ENCODE assay signal across 8 cellular contexts in the genomic region with DNA sequence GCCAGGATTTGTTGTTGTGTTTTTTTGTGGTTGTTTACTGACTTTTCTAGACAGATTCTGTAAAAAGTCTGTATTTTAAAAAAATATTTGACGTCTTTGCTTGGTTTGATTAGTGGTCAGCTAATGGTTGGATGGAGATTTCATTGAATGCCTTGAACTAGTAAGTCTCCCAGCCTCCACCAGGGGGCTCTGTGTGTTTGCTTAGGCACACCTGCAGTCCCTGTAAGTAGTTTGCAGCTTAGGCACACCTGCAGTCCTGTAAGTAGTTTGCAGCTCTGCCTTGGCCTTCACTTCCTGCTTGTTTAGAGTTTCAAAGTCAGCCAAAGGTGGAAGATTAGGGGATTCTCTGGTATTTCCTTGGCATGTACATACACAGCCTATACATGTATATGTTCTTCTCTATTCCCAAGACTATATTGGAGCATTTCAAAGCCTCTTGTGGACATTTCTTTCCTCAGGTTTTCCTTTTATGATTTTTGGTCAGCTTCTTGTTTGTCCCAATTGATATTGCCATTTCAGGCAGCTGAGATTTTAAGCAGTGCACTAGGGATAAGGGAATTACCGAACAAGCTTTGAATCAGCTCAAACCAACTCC.
DNase-seq lines count a peak whose midpoint lies in the region; ATAC-seq and TF ChIP-seq lines count a peak whose summit lies in the region.

No MANE protein-coding gene starts in this region.

- no peak overlapping the region for H3K27ac ChIP-seq in caudate nucleus (ENCODE audit: low read depth, low read length)
- no peak overlapping the region for H3K27ac ChIP-seq in left lung

- peak; percentile 99 for ATAC-seq in WTC11
- ATAC-seq in left lung = peak; percentile 63

- no peaks in the 10 kb centered on the region for H3K27me3 ChIP-seq in left lung

- no peak overlapping the region for H3K4me3 Mint-ChIP-seq in WTC11

- H3K4me1 ChIP-seq in left lung = peaks cover 0 to 3% of the 10 kb centered on the region in 2 donors

- POLR2A ChIA-PET in WTC11 (lab: Charles Lee) = interaction anchor here (0.8 kb wide), 1 partner anchor 107 kb away, joined by 5 read pairs; no protein-coding TSS in a partner anchor

- peak overlapping the region; percentile 71; the same call in 1 of the 2 replicates for H3K27ac Mint-ChIP-seq in WTC11

- no peaks in the 10 kb centered on the region for H3K9me3 ChIP-seq in left lung

- no peaks in the 10 kb centered on the region for H3K27me3 Mint-ChIP-seq in WTC11 (ENCODE audit: low read depth)

- TF ChIP-seq CTCF in WTC11 (IDR thresholded peaks at IDR 0.05) (peak; percentile 72), left lung (IDR thresholded peaks at IDR 0.05) (peak; percentile 50 to 66)

- H3K36me3 Mint-ChIP-seq in WTC11 = peaks cover 4% of the 10 kb centered on the region; the same call in 1 of the 2 replicates

- peaks cover 4% of the 10 kb centered on the region for H3K9me3 Mint-ChIP-seq in WTC11

- peaks cover 7% of the 10 kb centered on the region for H3K4me1 Mint-ChIP-seq in WTC11

- H3K4me3 ChIP-seq in left lung = no peak overlapping the region

- no peaks in the 10 kb centered on the region for H3K36me3 ChIP-seq in left lung

- CTCF ChIA-PET in WTC11 (lab: Charles Lee) = interaction anchor here (0.6 to 3.4 kb wide), 49 partner anchors 9 to 298 kb away, joined by 3 to 108 read pairs (median 5); partner anchors contain the start of gene CCSER2

- intact Hi-C loops in left lung (cut with DNase I) = no loop called here

- DNase-seq in DMS 273 (lab: John Stamatoyannopoulos, UW; ENCODE audit: unreplicated experiment) (peak; percentile 56), DMS 273 treated with DMSO at 0.1 percent for 48 hours (lab: John Stamatoyannopoulos, UW) (no peak), HCEC 1CT (peak; percentile 60), LoVo (ENCODE audit: low spot score) (peak; percentile 75), WTC11 (ENCODE audit: low spot score) (peak; percentile 89), caudate nucleus (lab: John Stamatoyannopoulos, UW) (peak in 35 of 61 donors; percentile 1 to 67 (median 17)), left lung (peak in 1 of 2 donors; percentile 39)
- DNase-seq in stimulated activated CD8-positive, alpha-beta memory T cell treated with anti-CD3 and anti-CD28 coated beads, Interleukin-15, amount 100 ng/mL, for 48 hours (ENCODE audit: low read depth in 2 of 2) = peak; percentile 28 to 32

TF ChIP-seq in WTC11, 78 proteins besides CTCF, POLR2A, EP300 and RAD21:
- TF ChIP-seq, protein P1, sequence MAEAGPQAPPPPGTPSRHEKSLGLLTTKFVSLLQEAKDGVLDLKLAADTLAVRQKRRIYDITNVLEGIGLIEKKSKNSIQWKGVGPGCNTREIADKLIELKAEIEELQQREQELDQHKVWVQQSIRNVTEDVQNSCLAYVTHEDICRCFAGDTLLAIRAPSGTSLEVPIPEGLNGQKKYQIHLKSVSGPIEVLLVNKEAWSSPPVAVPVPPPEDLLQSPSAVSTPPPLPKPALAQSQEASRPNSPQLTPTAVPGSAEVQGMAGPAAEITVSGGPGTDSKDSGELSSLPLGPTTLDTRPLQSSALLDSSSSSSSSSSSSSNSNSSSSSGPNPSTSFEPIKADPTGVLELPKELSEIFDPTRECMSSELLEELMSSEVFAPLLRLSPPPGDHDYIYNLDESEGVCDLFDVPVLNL (CRISPR knock-in tag; IDR thresholded peaks at IDR 0.05; ENCODE audit: borderline replicate concordance, low read depth) = no peak
- TF ChIP-seq NR3C1 (CRISPR knock-in tag; conservative IDR thresholded peaks at IDR 0.05; ENCODE audit: low read depth) (no peak), ELF4 (CRISPR knock-in tag; IDR thresholded peaks at IDR 0.05; ENCODE audit: low read depth) (no peak), TP53 (CRISPR knock-in tag; IDR thresholded peaks at IDR 0.05) (no peak), USF1 (CRISPR knock-in tag; IDR thresholded peaks at IDR 0.05) (no peak)
TF ChIP-seq in WTC11: peak in this region for 0.
